11 cellular contexts compared by ENCODE assay signal in the genomic region with DNA sequence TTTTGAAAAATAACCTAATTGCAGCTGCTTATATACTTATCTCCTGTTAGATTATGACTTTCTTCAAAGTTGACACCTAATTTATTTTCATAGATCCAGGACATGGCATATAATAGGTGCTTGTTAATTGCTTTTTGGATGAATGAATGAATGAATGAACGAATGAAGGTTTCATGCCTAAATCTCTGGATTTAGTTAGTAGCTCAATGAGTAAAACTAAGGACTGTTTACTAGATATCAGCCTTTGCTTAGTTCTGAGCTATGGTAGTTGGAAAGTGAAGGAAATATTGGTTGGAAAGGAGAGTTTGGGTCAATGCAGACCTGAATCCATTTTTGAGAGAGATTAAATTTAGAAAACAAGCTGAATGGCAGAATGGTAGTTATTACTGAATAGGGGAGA.
"Had no signal": no experiment of that assay in that cellular context is flagged by ENCODE, and none has a peak within 500 bp of the region (broad histone marks: within the 10 kb centered on the region; RNA-seq: fewer than 3 reads in every experiment).

No MANE protein-coding gene starts in this region.

- H3K4me2 ChIP-seq: GM23338 had no signal

- H3K9ac ChIP-seq: GM23248 had no signal

- ATAC-seq: GM23338, HCT116 had no signal

- H3K9me3 ChIP-seq: HAP-1 had no signal

- FAIRE-seq: H1, H54 had no signal

- DNase-seq: GM23248, GOT3, H7, H9, HCEC 1CT, HFFc6 had no signal

- H3K27ac ChIP-seq: GM23248 had no signal

- H2AFZ ChIP-seq: GM23248, GM23338 had no signal

- H3K36me3 ChIP-seq: HAP-1 had no signal

- H3K4me3 ChIP-seq: GM23248, GM23338, HAP-1 had no signal
